2 cellular contexts compared by ENCODE assay signal in the genomic region with DNA sequence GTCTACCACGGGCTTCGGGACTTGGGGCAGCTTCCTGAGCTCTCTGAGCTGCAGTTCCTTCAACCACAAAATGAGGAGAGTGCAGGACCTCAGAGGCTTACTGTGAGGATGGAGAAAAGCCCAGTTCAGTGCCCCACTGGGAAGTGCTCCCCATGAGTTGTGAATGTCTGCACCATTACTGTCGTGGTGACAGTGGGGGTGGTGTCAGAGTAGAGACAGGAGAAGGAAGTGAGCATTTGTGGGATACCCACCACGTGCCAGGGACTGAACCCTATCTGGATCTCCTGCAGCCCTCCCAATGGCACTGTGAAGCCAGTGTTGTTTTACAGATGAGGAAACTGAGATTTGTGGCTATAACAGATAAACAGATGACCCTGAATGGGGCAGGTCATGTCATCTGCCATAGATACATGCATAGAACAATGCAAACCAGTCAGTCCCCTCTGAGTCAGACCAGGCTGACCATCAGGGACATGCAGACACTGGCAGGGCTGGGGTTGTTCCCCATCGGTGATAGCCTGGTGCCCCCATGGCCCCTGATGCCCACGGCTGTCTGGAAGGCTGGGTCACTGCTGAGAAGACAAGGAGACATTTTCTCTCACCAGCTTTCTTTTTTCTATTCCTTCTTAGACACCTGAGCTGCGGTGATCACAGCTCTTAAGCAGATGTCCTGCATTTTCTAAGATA.
A peak's percentile ranks its signal among the peaks of the same experiment; 100 is the strongest.
TF ChIP-seq lines count a peak whose summit lies in the region.

No MANE protein-coding gene starts in this region.

TF ChIP-seq in K562, 482 proteins besides CTCF, POLR2A, EP300 and RAD21 (continued from another document):
- TF ChIP-seq, protein P1, sequence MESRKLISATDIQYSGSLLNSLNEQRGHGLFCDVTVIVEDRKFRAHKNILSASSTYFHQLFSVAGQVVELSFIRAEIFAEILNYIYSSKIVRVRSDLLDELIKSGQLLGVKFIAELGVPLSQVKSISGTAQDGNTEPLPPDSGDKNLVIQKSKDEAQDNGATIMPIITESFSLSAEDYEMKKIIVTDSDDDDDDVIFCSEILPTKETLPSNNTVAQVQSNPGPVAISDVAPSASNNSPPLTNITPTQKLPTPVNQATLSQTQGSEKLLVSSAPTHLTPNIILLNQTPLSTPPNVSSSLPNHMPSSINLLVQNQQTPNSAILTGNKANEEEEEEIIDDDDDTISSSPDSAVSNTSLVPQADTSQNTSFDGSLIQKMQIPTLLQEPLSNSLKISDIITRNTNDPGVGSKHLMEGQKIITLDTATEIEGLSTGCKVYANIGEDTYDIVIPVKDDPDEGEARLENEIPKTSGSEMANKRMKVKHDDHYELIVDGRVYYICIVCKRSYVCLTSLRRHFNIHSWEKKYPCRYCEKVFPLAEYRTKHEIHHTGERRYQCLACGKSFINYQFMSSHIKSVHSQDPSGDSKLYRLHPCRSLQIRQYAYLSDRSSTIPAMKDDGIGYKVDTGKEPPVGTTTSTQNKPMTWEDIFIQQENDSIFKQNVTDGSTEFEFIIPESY (CRISPR knock-in tag; IDR thresholded peaks at IDR 0.05), result no peak
- TF ChIP-seq ZBTB7A (IDR thresholded peaks at IDR 0.05; ENCODE audit: borderline replicate concordance, control insufficient read depth, low read depth, low read length) (no peak), RCOR1 (IDR thresholded peaks at IDR 0.05; ENCODE audit: borderline replicate concordance in 1 of 2, low read depth in 2 of 2, low read length in 2 of 2) (peak in 1 of 2 experiments; percentile 17; a peak in 1 of 4 replicates), EZH2 (IDR thresholded peaks at IDR 0.05; ENCODE audit: borderline replicate concordance, low read depth, low read length) (no peak), TCFL5 (CRISPR knock-in tag; conservative IDR thresholded peaks at IDR 0.05) (no peak), GATA2 (CRISPR knock-in tag; IDR thresholded peaks at IDR 0.05) (no peak), FOS (IDR thresholded peaks at IDR 0.05; ENCODE audit: extremely low read depth, insufficient read length) (no peak), MTA2 (IDR thresholded peaks at IDR 0.05; ENCODE audit: low read depth) (no peak), ATF1 (CRISPR knock-in tag; IDR thresholded peaks at IDR 0.05) (no peak), ATF1 (tag; IDR thresholded peaks at IDR 0.05) (no peak), CC2D1A (IDR thresholded peaks at IDR 0.05) (no peak), ZNF124 (CRISPR knock-in tag; IDR thresholded peaks at IDR 0.05) (no peak), HNRNPK (IDR thresholded peaks at IDR 0.05; ENCODE audit: low read depth, low read length, poor library complexity, severe bottlenecking) (no peak), STAG1 (CRISPR knock-in tag; IDR thresholded peaks at IDR 0.05; ENCODE audit: borderline replicate concordance) (no peak)
- TF ChIP-seq, protein P2, sequence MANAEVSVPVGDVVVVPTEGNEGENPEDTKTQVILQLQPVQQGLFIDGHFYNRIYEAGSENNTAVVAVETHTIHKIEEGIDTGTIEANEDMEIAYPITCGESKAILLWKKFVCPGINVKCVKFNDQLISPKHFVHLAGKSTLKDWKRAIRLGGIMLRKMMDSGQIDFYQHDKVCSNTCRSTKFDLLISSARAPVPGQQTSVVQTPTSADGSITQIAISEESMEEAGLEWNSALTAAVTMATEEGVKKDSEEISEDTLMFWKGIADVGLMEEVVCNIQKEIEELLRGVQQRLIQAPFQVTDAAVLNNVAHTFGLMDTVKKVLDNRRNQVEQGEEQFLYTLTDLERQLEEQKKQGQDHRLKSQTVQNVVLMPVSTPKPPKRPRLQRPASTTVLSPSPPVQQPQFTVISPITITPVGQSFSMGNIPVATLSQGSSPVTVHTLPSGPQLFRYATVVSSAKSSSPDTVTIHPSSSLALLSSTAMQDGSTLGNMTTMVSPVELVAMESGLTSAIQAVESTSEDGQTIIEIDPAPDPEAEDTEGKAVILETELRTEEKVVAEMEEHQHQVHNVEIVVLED (CRISPR knock-in tag; IDR thresholded peaks at IDR 0.05), result no peak

TF ChIP-seq in neural cell, 6 proteins besides CTCF, POLR2A, EP300 and RAD21 (continued from another document):
- no peak for TF ChIP-seq EZH2 (IDR thresholded peaks at IDR 0.05; ENCODE audit: borderline replicate concordance, insufficient read depth, low read length, poor library complexity, severe bottlenecking)
